1 cellular context compared by ENCODE assay signal in the genomic region with DNA sequence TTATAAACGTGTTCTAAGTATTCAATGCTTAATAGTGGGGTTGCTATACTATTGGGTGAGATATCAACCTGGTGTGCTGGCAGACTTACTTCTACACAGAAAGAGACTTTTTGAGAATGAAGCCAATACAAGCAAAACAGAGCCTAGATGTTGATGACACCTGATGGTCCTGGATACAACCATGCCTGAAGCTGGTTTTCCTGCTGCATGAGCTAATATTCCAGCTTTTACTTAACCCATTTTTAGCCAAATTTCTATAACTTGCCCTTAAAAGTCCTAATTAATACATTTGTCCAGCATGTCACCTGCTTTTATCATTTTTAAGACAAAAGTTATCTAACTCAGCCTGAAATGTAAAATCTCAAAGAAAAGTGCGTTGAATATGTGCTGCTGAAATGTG.
TF ChIP-seq lines count a peak whose summit lies in the region.

No MANE protein-coding gene starts in this region.

TF ChIP-seq in SK-N-SH, 30 proteins besides CTCF, POLR2A, EP300 and RAD21:
- TF ChIP-seq REST (IDR thresholded peaks at IDR 0.05; ENCODE audit: low read depth, low read length) = no peak
- TF ChIP-seq, protein P1, sequence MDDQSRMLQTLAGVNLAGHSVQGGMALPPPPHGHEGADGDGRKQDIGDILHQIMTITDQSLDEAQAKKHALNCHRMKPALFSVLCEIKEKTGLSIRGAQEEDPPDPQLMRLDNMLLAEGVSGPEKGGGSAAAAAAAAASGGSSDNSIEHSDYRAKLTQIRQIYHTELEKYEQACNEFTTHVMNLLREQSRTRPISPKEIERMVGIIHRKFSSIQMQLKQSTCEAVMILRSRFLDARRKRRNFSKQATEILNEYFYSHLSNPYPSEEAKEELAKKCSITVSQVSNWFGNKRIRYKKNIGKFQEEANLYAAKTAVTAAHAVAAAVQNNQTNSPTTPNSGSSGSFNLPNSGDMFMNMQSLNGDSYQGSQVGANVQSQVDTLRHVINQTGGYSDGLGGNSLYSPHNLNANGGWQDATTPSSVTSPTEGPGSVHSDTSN (IDR thresholded peaks at IDR 0.05) = no peak
- TF ChIP-seq MEF2A (IDR thresholded peaks at IDR 0.05; ENCODE audit: borderline replicate concordance, low read depth) = no peak
- no peak for TF ChIP-seq GATA2 (CRISPR knock-in tag; IDR thresholded peaks at IDR 0.05)
- TF ChIP-seq RCOR1 (IDR thresholded peaks at IDR 0.05; ENCODE audit: low read length) = no peak
- no peak for TF ChIP-seq EZH2phosphoT487 (IDR thresholded peaks at IDR 0.05; ENCODE audit: borderline replicate concordance, low read depth)
- TF ChIP-seq GABPA (IDR thresholded peaks at IDR 0.05; ENCODE audit: low read depth) = no peak
- no peak for TF ChIP-seq NFIC (IDR thresholded peaks at IDR 0.05; ENCODE audit: borderline replicate concordance)
- TF ChIP-seq ZBTB33 (IDR thresholded peaks at IDR 0.05; ENCODE audit: borderline replicate concordance, low read depth) = no peak
- no peak for TF ChIP-seq RXRA (IDR thresholded peaks at IDR 0.05; ENCODE audit: borderline replicate concordance, low read depth)
- no peak for TF ChIP-seq JUND (IDR thresholded peaks at IDR 0.05)
- TF ChIP-seq, protein P2, sequence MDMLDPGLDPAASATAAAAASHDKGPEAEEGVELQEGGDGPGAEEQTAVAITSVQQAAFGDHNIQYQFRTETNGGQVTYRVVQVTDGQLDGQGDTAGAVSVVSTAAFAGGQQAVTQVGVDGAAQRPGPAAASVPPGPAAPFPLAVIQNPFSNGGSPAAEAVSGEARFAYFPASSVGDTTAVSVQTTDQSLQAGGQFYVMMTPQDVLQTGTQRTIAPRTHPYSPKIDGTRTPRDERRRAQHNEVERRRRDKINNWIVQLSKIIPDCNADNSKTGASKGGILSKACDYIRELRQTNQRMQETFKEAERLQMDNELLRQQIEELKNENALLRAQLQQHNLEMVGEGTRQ (IDR thresholded peaks at IDR 0.05; ENCODE audit: borderline replicate concordance, low read depth, low read length) = no peak
- no peak for TF ChIP-seq TCF12 (IDR thresholded peaks at IDR 0.05)
- no peak for TF ChIP-seq FOXJ3 (CRISPR knock-in tag; IDR thresholded peaks at IDR 0.05)
- no peak for TF ChIP-seq USF1 (IDR thresholded peaks at IDR 0.05; ENCODE audit: borderline replicate concordance, low read depth)
- no peak for TF ChIP-seq ELF1 (IDR thresholded peaks at IDR 0.05)
- TF ChIP-seq FOSL2 (IDR thresholded peaks at IDR 0.05; ENCODE audit: borderline replicate concordance, low read depth) = no peak
